In the genomic region with DNA sequence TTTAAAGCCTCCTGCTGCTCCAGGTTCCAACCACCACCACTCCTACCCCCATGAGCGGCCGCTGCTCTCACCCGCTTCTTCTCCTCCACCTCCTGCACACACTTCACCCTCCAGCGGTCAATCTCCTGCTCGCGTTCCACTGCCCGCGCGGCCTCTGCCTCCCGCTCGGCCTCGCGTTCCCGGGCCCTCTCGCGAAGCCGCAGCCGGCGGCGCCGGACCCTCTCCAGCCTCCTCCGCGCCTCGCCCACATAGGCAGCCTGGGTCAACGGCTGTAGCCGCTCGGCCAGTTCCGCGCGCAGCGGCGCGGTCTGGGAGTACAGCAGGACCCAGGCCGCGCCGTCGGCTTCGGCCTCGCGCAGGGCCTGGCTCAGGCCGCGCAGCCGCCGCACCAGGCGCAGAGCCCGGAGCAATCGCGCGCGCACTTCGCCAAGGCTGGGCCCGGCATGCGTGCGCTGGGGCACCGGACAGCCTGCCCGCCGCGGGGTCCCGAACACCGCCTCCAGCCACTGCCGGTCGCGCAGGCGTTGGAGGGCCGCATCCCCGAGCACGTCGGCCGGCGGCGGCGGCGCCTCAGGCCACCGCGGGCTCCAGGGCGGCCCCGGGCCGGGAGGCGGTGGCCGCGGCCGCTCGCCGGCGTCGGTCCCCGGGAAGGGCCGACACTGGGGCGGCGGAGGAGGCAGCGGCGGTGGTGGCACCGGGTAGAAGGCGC, we compare ENCODE assay signal across 8 cellular contexts.
A peak's percentile ranks its signal among the peaks of the same experiment; 100 is the strongest.
DNase-seq lines count a peak whose midpoint lies in the region; ATAC-seq, FAIRE-seq and TF ChIP-seq lines count a peak whose summit lies in the region.

No MANE protein-coding gene starts in this region.

- TF ChIP-seq CTCF in VCaP (conservative IDR thresholded peaks at IDR 0.05): no peak

- H3K36me3 Mint-ChIP-seq in memory B cell: peaks cover 11% of the 10 kb centered on the region

- peaks cover 6% of the 10 kb centered on the region for H3K9me3 Mint-ChIP-seq in memory B cell
- peaks cover 8 to 9% of the 10 kb centered on the region in 2 donors for H3K9me3 Mint-ChIP-seq in stimulated activated naive CD8-positive, alpha-beta T cell treated with anti-CD3 and anti-CD28 coated beads, Interleukin-15, amount 100 ng/mL, for 72 hours

- peak overlapping the region; percentile 96 for H3K27ac Mint-ChIP-seq in memory B cell
- H3K27ac Mint-ChIP-seq in stimulated activated naive CD8-positive, alpha-beta T cell treated with anti-CD3 and anti-CD28 coated beads, Interleukin-15, amount 100 ng/mL, for 72 hours: peak overlapping the region; percentile 85 to 98

- ATAC-seq in GM21423 (IDR thresholded peaks at IDR 0.05; ENCODE audit: unreplicated experiment) (peak; percentile 27), memory B cell (ENCODE audit: low read depth) (peak; percentile 33), GM18873 (IDR thresholded peaks at IDR 0.05; ENCODE audit: low FRiP score, unreplicated experiment) (no peak)
- peak; percentile 61 for ATAC-seq in stimulated activated naive CD8-positive, alpha-beta T cell treated with anti-CD3 and anti-CD28 coated beads, Interleukin-15, amount 100 ng/mL, for 72 hours

- peak overlapping the region; percentile 94 for H3K27ac ChIP-seq in VCaP

- peak overlapping the region; percentile 93 for H3K4me3 Mint-ChIP-seq in memory B cell
- peak overlapping the region; percentile 90 to 95 for H3K4me3 Mint-ChIP-seq in stimulated activated naive CD8-positive, alpha-beta T cell treated with anti-CD3 and anti-CD28 coated beads, Interleukin-15, amount 100 ng/mL, for 72 hours

- peaks cover 28% of the 10 kb centered on the region for H3K4me1 Mint-ChIP-seq in memory B cell
- H3K4me1 Mint-ChIP-seq in stimulated activated naive CD8-positive, alpha-beta T cell treated with anti-CD3 and anti-CD28 coated beads, Interleukin-15, amount 100 ng/mL, for 72 hours: peaks cover 39% of the 10 kb centered on the region

- no peak for FAIRE-seq in HTR-8/SVneo (lab: Jason Lieb, UNC)

- DNase-seq in EL: peak; percentile 46
- peak; percentile 28 for DNase-seq in HTR-8/SVneo (ENCODE audit: insufficient read length, low spot score)
- peak; percentile 69 for DNase-seq in ecto neural progenitor cell (ENCODE audit: low spot score)
- peak; percentile 20 to 47 for DNase-seq in memory B cell (ENCODE audit: low spot score in 2 of 2)
- peak; percentile 28 to 36 for DNase-seq in stimulated activated naive CD8-positive, alpha-beta T cell treated with anti-CD3 and anti-CD28 coated beads, Interleukin-15, amount 100 ng/mL, for 72 hours

- no peaks in the 10 kb centered on the region for H3K27me3 Mint-ChIP-seq in memory B cell
- H3K27me3 Mint-ChIP-seq in stimulated activated naive CD8-positive, alpha-beta T cell treated with anti-CD3 and anti-CD28 coated beads, Interleukin-15, amount 100 ng/mL, for 72 hours: no peaks in the 10 kb centered on the region
